In the genomic region with DNA sequence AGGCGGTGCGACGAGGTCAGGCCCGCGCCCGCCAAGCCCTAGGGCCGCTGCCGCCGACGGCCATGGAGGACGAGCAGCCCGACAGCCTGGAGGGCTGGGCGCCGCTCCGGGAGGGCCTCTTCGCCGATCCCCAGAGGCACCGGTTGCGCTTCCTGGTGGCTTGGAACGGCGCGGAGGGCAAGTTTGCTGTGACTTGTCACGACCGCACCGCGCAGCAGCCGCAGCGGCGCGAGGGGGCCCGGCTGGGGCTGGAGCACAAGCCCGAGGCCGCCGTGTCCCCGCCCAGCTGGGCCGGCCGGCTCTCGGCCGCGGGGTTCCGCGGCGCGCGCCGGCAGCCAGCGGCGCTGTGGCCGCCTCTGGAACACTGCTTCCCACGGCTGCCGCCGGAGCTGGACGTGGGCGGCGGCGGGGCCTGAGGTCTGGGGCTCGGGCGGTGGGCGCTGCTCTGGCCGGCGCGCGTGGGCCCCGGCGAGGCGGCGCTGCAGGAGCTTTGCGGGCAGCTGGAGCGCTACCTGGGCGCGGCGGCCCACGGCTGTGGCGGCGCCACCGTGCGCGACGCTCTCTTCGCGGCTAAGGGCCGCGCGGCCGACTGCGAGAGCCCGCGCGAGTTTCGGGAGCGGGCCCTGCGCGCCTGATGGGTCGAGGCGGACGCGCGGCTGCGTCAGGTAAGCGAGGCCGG, we compare ENCODE assay signal across 8 cellular contexts. TPM values are rescaled to one million over a fixed set of nuclear protein-coding genes. Genes with fewer than 3 reads are reported as not detected.
DNase-seq lines count a peak whose midpoint lies in the region; ATAC-seq, FAIRE-seq and TF ChIP-seq lines count a peak whose summit lies in the region.
"Not testable (repeated sequence)": the region's sequence is repeated elsewhere in the genome, so short reads cannot be mapped to it uniquely, and the experiment has no call there.

No MANE protein-coding gene starts in this region.

- not testable (repeated sequence) for TF ChIP-seq RAD21 in neural cell (conservative IDR thresholded peaks at IDR 0.05)

- H3F3A ChIP-seq in Loucy (ENCODE audit: low read depth); neural cell (ENCODE audit: insufficient read depth, low read length, poor library complexity, severe bottlenecking): not testable (repeated sequence)

- peak; percentile 54 for ATAC-seq in GM21825 (IDR thresholded peaks at IDR 0.05; ENCODE audit: unreplicated experiment)
- ATAC-seq in heart right ventricle, result peak; percentile 89 to 98 (median 94)

- not testable (repeated sequence) for BruUV-seq in Caco-2 (replicated peaks; lab: Mats Ljungman, UMichigan)

- POLR2A ChIA-PET in Caco-2 (lab: Charles Lee), result not testable (repeated sequence)

- DNase-seq in Caco-2 (peak; percentile 37 to 40), heart right ventricle (peak; percentile 23 to 55)
- peak; percentile 10 to 21 for DNase-seq in activated CD4-positive, alpha-beta T cell treated with anti-CD3 and anti-CD28 coated beads, Interleukin-2, amount 50 U/mL, for 4 hours
- not testable (repeated sequence) for DNase-seq in bronchial epithelial cell (ENCODE audit: low read depth)

- WGBS in heart right ventricle, 2 donors, result 0% methylated on average over 64 to 81 of the region's 101 CpGs

- intact Hi-C loops in Caco-2 (cut with micrococcal nuclease; ENCODE audit: unreplicated experiment); heart right ventricle (cut with DNase I): not testable (repeated sequence)

- FAIRE-seq in bronchial epithelial cell (lab: Jason Lieb, UNC), result not testable (repeated sequence)

- H3K9me3 Mint-ChIP-seq in Caco-2 (ENCODE audit: unreplicated experiment); stimulated activated naive CD8-positive, alpha-beta T cell treated with anti-CD3 and anti-CD28 coated beads, Interleukin-15, Interleukin-2, amounts not matched to agents 100 ng/mL and 50 ng/mL, for 24 hours: not testable (repeated sequence)

- not testable (repeated sequence) for H2AFZ ChIP-seq in Loucy (ENCODE audit: low read length); neural cell (ENCODE audit: low read depth, low read length)

- not testable (repeated sequence) for H3K27me3 ChIP-seq in Caco-2 (replicated peaks; ENCODE audit: control insufficient read depth, insufficient read depth, low read length); Loucy (ENCODE audit: insufficient read depth, low read length, poor library complexity, severe bottlenecking); bronchial epithelial cell (ENCODE audit: control insufficient read depth, insufficient read depth, low read length); heart right ventricle; neural cell (ENCODE audit: insufficient read depth, low read depth, low read length)

- H3K4me3 ChIP-seq in Caco-2 (ENCODE audit: low read depth, low read length) (peak overlapping the region; percentile 31), Loucy (ENCODE audit: low read length, poor library complexity, severe bottlenecking) (peak overlapping the region; percentile 51), bronchial epithelial cell (ENCODE audit: low read depth, low read length) (peak overlapping the region; percentile 31), heart right ventricle (peak overlapping the region; percentile 14 to 60 (median 52)), neural cell (ENCODE audit: low read length) (peak overlapping the region; percentile 57)

- CTCF ChIA-PET in Caco-2 (lab: Charles Lee), result not testable (repeated sequence)

- not testable (repeated sequence) for TF ChIP-seq CTCF in Caco-2 (IDR thresholded peaks at IDR 0.05; ENCODE audit: insufficient read depth in 1 of 2, low read depth in 1 of 2, low read length in 1 of 2, severe bottlenecking in 1 of 2, unreplicated experiment in 1 of 2); Loucy (conservative IDR thresholded peaks at IDR 0.05; ENCODE audit: low read length); bronchial epithelial cell (IDR thresholded peaks at IDR 0.05; ENCODE audit: insufficient read depth, low read length, severe bottlenecking); heart right ventricle (IDR thresholded peaks at IDR 0.05)
- TF ChIP-seq CTCF in neural cell (IDR thresholded peaks at IDR 0.05; ENCODE audit: poor library complexity, severe bottlenecking), result peak; percentile 28

- peak overlapping the region; percentile 48 for H3K4me3 Mint-ChIP-seq in Caco-2 (ENCODE audit: unreplicated experiment)
- H3K4me3 Mint-ChIP-seq in stimulated activated naive CD8-positive, alpha-beta T cell treated with anti-CD3 and anti-CD28 coated beads, Interleukin-15, Interleukin-2, amounts not matched to agents 100 ng/mL and 50 ng/mL, for 24 hours, result peak overlapping the region; percentile 82

- H3K9me2 ChIP-seq in Loucy (replicated peaks; ENCODE audit: low read depth, low read length); neural cell (ENCODE audit: insufficient read depth, low read length): not testable (repeated sequence)

- not testable (repeated sequence) for H3K9me3 ChIP-seq in Caco-2; Loucy (ENCODE audit: insufficient read depth, low read depth, low read length); heart right ventricle; neural cell (ENCODE audit: low read length)

- TF ChIP-seq EP300 in neural cell (conservative IDR thresholded peaks at IDR 0.05; ENCODE audit: poor library complexity, severe bottlenecking), result not testable (repeated sequence)

- H3K27ac Mint-ChIP-seq in Caco-2 (ENCODE audit: unreplicated experiment), result not testable (repeated sequence)
- H3K27ac Mint-ChIP-seq in stimulated activated naive CD8-positive, alpha-beta T cell treated with anti-CD3 and anti-CD28 coated beads, Interleukin-15, Interleukin-2, amounts not matched to agents 100 ng/mL and 50 ng/mL, for 24 hours, result peak overlapping the region; percentile 82

- H3K4me1 Mint-ChIP-seq in Caco-2 (ENCODE audit: low read depth, unreplicated experiment), result not testable (repeated sequence)
- H3K4me1 Mint-ChIP-seq in stimulated activated naive CD8-positive, alpha-beta T cell treated with anti-CD3 and anti-CD28 coated beads, Interleukin-15, Interleukin-2, amounts not matched to agents 100 ng/mL and 50 ng/mL, for 24 hours (ENCODE audit: low read depth), result peaks cover 22% of the 10 kb centered on the region

- H3K4me2 ChIP-seq in Loucy (ENCODE audit: low read depth, low read length, poor library complexity, severe bottlenecking); neural cell (ENCODE audit: low read length): not testable (repeated sequence)

- not testable (repeated sequence) for H3K36me3 Mint-ChIP-seq in Caco-2 (ENCODE audit: insufficient read depth, unreplicated experiment); stimulated activated naive CD8-positive, alpha-beta T cell treated with anti-CD3 and anti-CD28 coated beads, Interleukin-15, Interleukin-2, amounts not matched to agents 100 ng/mL and 50 ng/mL, for 24 hours (ENCODE audit: low read depth)

- not testable (repeated sequence) for H3K27me3 Mint-ChIP-seq in Caco-2 (ENCODE audit: insufficient read depth, unreplicated experiment); stimulated activated naive CD8-positive, alpha-beta T cell treated with anti-CD3 and anti-CD28 coated beads, Interleukin-15, Interleukin-2, amounts not matched to agents 100 ng/mL and 50 ng/mL, for 24 hours

- not testable (repeated sequence) for H3K79me2 ChIP-seq in Loucy (ENCODE audit: insufficient read depth, low read length); neural cell (replicated peaks; ENCODE audit: insufficient read depth, low read length)

- not testable (repeated sequence) for H3K4me1 ChIP-seq in Caco-2; Loucy (ENCODE audit: insufficient read depth, low read length, poor library complexity, severe bottlenecking)
- peaks cover 0 to 10% (median 3%) of the 10 kb centered on the region in 9 donors for H3K4me1 ChIP-seq in heart right ventricle

- H3K9ac ChIP-seq in Loucy (ENCODE audit: low read depth, low read length, poor library complexity, severe bottlenecking); neural cell (ENCODE audit: low read length): not testable (repeated sequence)

- not testable (repeated sequence) for H3K36me3 ChIP-seq in Caco-2 (ENCODE audit: control insufficient read depth, insufficient read depth, low read length); Loucy (ENCODE audit: insufficient read depth, low read length); bronchial epithelial cell (ENCODE audit: control insufficient read depth, insufficient read depth, low read length); heart right ventricle; neural cell (ENCODE audit: insufficient read depth, low read length)

- not testable (repeated sequence) for H4K20me1 ChIP-seq in Loucy (ENCODE audit: insufficient read depth, low read length, poor library complexity, severe bottlenecking); neural cell (ENCODE audit: insufficient read depth)

- peak overlapping the region; percentile 78 to 91 (median 86) for H3K27ac ChIP-seq in heart right ventricle
- not testable (repeated sequence) for H3K27ac ChIP-seq in neural cell (ENCODE audit: low read length)

RNA-seq across cellular contexts. Expression of gene GOLGA8M, which starts 25.4 kb away (rescaled TPM):
- total RNA-seq in Caco-2 (2022) (not detected in 2 replicates), bronchial epithelial cell (0.13 TPM in 1 of 2 replicates, not detected in the other), heart right ventricle (1 to 10 TPM; 1.1 to 2.5 (median 1.6) TPM)
- polyA plus RNA-seq in heart right ventricle (1 to 10 TPM in 1 of 2 donors, under 1 TPM in 1; 0.16 to 1.4 TPM), neural cell (not detected in 2 replicates)
- not detected in 2 replicates for polyA minus RNA-seq in neural cell
